9 cellular contexts compared by ENCODE assay signal in genomic region chr2:142974288-142975024, GRCh38.
A peak's percentile ranks its signal among the peaks of the same experiment; 100 is the strongest.
DNase-seq lines count a peak whose midpoint lies in the region; ATAC-seq, FAIRE-seq and TF ChIP-seq lines count a peak whose summit lies in the region.
"Had no signal": no experiment of that assay in that cellular context is flagged by ENCODE, and none has a peak within 500 bp of the region (broad histone marks: within the 10 kb centered on the region; RNA-seq: fewer than 3 reads in every experiment).

No MANE protein-coding gene starts in this region.

- H3K4me3 ChIP-seq in GM12878 (no peak overlapping the region), mesendoderm (ENCODE audit: low read length) (no peak overlapping the region)

- peak overlapping the region; percentile 80 for H3K18ac ChIP-seq in mesendoderm (ENCODE audit: low read length)

- H4K5ac ChIP-seq in mesendoderm (ENCODE audit: low read length) = no peak overlapping the region

- RAD21 ChIA-PET in GM12878 (lab: Charles Lee; ENCODE audit: unreplicated experiment) = interaction anchor here (0.9 to 2.5 kb wide), 5 partner anchors 59 to 291 kb away, joined by 4 to 10 read pairs (median 6); partner anchors contain the start of gene KYNU

- no peak for TF ChIP-seq EP300 in GM12878 (IDR thresholded peaks at IDR 0.05; ENCODE audit: borderline replicate concordance in 1 of 2, control insufficient read depth in 1 of 2, low read depth in 2 of 2, low read length in 2 of 2)

- no peak overlapping the region for H3K27ac ChIP-seq in GM12878 (ENCODE audit: control insufficient read depth, insufficient read depth)
- peak overlapping the region; percentile 94 for H3K27ac ChIP-seq in mesendoderm (ENCODE audit: low read depth, low read length)

- H2BK120ac ChIP-seq in mesendoderm (ENCODE audit: low read depth, low read length) = peak overlapping the region; percentile 83

- no peaks in the 10 kb centered on the region for H3K79me2 ChIP-seq in GM12878 (ENCODE audit: control insufficient read depth, insufficient read depth, low read length)
- H3K79me2 ChIP-seq in mesendoderm (ENCODE audit: control insufficient read depth, insufficient read depth, low read length) = no peaks in the 10 kb centered on the region

- H3K4me2 ChIP-seq in GM12878 (ENCODE audit: control insufficient read depth, insufficient read depth) = no peak overlapping the region
- no peak overlapping the region for H3K4me2 ChIP-seq in mesendoderm (ENCODE audit: low read length)

- no peak overlapping the region for H3K4ac ChIP-seq in mesendoderm (ENCODE audit: low read depth, low read length)

- no peaks in the 10 kb centered on the region; the same call in 1 of the 2 replicates for H3K9me3 Mint-ChIP-seq in HFFc6
- H3K9me3 Mint-ChIP-seq in immature natural killer cell = no peaks in the 10 kb centered on the region

- peaks cover 9% of the 10 kb centered on the region for H3K4me1 ChIP-seq in GM12878 (ENCODE audit: control insufficient read depth, insufficient read depth, low read length)
- H3K4me1 ChIP-seq in mesendoderm (ENCODE audit: control insufficient read depth, low read depth, low read length) = peaks cover 5% of the 10 kb centered on the region

- no peak overlapping the region for H4K8ac ChIP-seq in mesendoderm (ENCODE audit: low read depth, low read length)

- H3K79me1 ChIP-seq in mesendoderm (ENCODE audit: low read length) = no peaks in the 10 kb centered on the region

- H4K20me1 ChIP-seq in GM12878 (ENCODE audit: control insufficient read depth, insufficient read depth) = no peaks in the 10 kb centered on the region

- no peak overlapping the region for H2AK5ac ChIP-seq in mesendoderm (ENCODE audit: low read length)

- no peaks in the 10 kb centered on the region; the same call in 1 of the 2 replicates for H3K27me3 Mint-ChIP-seq in HFFc6 (ENCODE audit: insufficient read depth)
- peaks cover 0 to 2% (median 2%) of the 10 kb centered on the region in 3 donors for H3K27me3 Mint-ChIP-seq in immature natural killer cell (ENCODE audit: low read depth in 3 of 3)

- no peak overlapping the region; the same call in 1 of the 2 replicates for H2AFZ ChIP-seq in GM12878 (ENCODE audit: control insufficient read depth, low read depth, low read length)

- H3K9me3 ChIP-seq in GM12878 (replicated peaks; ENCODE audit: control insufficient read depth, insufficient read depth, low read length) = no peaks in the 10 kb centered on the region

- H2BK15ac ChIP-seq in mesendoderm (replicated peaks; ENCODE audit: low read depth) = peak overlapping the region; percentile 57

- intact Hi-C loops in GM12878 (cut with micrococcal nuclease; ENCODE audit: unreplicated experiment) = no loop called here

- H3K36me3 ChIP-seq in GM12878 (ENCODE audit: control insufficient read depth in 2 of 2, insufficient read depth in 2 of 2, low read length in 1 of 2) (peaks cover 0 to 1% of the 10 kb centered on the region in 2 experiments; a peak in 1 of 4 replicates), mesendoderm (ENCODE audit: control insufficient read depth, insufficient read depth, low read length) (no peaks in the 10 kb centered on the region)

- TF ChIP-seq POLR2A in GM12878 (IDR thresholded peaks at IDR 0.05; ENCODE audit: low read depth, low read length) = no peak

- FAIRE-seq in GM12878 (lab: Jason Lieb, UNC) = no peak
- FAIRE-seq: endometrium had no signal

- 69% methylated on average over 3 of the region's 3 CpGs for WGBS in GM12878 (ENCODE audit: insufficient coverage, insufficient replicate concordance, low lambda C conversion rate, missing lambda C conversion rate)
- WGBS in mesendoderm (ENCODE audit: extremely low coverage, insufficient coverage, low lambda C conversion rate) = no CpG with 5 or more reads among the region's 3 CpGs

- H3K56ac ChIP-seq in mesendoderm (ENCODE audit: low read length) = peak overlapping the region; percentile 69

- in situ Hi-C loops in GM12878 (cut with MboI) = loop anchor here (25.0 kb wide), 1 partner anchor 687 kb away; no protein-coding TSS in a partner anchor

- H3K4me1 Mint-ChIP-seq in HFFc6 (ENCODE audit: low read depth) = peaks cover 15% of the 10 kb centered on the region
- H3K4me1 Mint-ChIP-seq in immature natural killer cell = no peaks in the 10 kb centered on the region

- H3K9ac ChIP-seq in GM12878 (ENCODE audit: control insufficient read depth, insufficient read depth, low read length) = no peak overlapping the region
- peak overlapping the region; percentile 14 for H3K9ac ChIP-seq in mesendoderm (ENCODE audit: low read length)

- H3K23ac ChIP-seq in mesendoderm (ENCODE audit: low read length) = no peak overlapping the region

- POLR2A ChIA-PET in GM12878 (lab: Charles Lee) = interaction anchor here (1.1 kb wide), 1 partner anchor 22 kb away, joined by 3 read pairs; no protein-coding TSS in a partner anchor

- peak; percentile 71 for ATAC-seq in GM18511 (IDR thresholded peaks at IDR 0.05; ENCODE audit: unreplicated experiment)
- ATAC-seq in HG03196 (IDR thresholded peaks at IDR 0.05; ENCODE audit: unreplicated experiment) = peak; percentile 74
- peak; percentile 61 for ATAC-seq in GM12878
- ATAC-seq in HG02885 (IDR thresholded peaks at IDR 0.05; ENCODE audit: poor library complexity, unreplicated experiment) = no peak

- TF ChIP-seq RAD21 in GM12878 (IDR thresholded peaks at IDR 0.05; ENCODE audit: insufficient read depth, low read depth, low read length) = no peak

- H3K36me3 Mint-ChIP-seq in HFFc6 (ENCODE audit: low read depth) (no peaks in the 10 kb centered on the region), immature natural killer cell (no peaks in the 10 kb centered on the region)

- H3K27ac Mint-ChIP-seq in HFFc6 = no peak overlapping the region
- no peak overlapping the region for H3K27ac Mint-ChIP-seq in immature natural killer cell

- no TSS peak for BruUV-seq in GM12878 (replicated peaks; lab: Mats Ljungman, UMichigan)

- CTCF ChIA-PET in GM12878 (lab: Yijun Ruan, JAX) = interaction anchor here (1.0 to 10.0 kb wide), 9 partner anchors 17 to 292 kb away, joined by 3 to 124 read pairs (median 5); partner anchors contain the start of gene KYNU

- no peaks in the 10 kb centered on the region for H3K27me3 ChIP-seq in GM12878 (replicated peaks in 1 of 2; ENCODE audit: control insufficient read depth in 2 of 2, insufficient read depth in 2 of 2, low read length in 1 of 2)
- no peaks in the 10 kb centered on the region for H3K27me3 ChIP-seq in mesendoderm (ENCODE audit: insufficient read depth, low read length, poor library complexity)

- H3K4me3 Mint-ChIP-seq in HFFc6 = no peak overlapping the region
- no peak overlapping the region for H3K4me3 Mint-ChIP-seq in immature natural killer cell

- SMC1A ChIA-PET in GM12878 (lab: Charles Lee; ENCODE audit: uncharacterized antibody, unreplicated experiment) = interaction anchor here (0.7 to 7.9 kb wide), 21 partner anchors 8 to 291 kb away, joined by 3 to 47 read pairs (median 4); no protein-coding TSS in a partner anchor

- DNase-seq in GM12878 (ENCODE audit: low read depth, low spot score) (no peak), mesendoderm (peak; percentile 86), MV-4-11 (lab: John Stamatoyannopoulos, UW) (no peak), HFFc6 (no peak), immature natural killer cell (no peak)

- no peak for TF ChIP-seq CTCF in GM12878 (IDR thresholded peaks at IDR 0.05 in 2 of 3, conservative IDR thresholded peaks at IDR 0.05 in 1 of 3; ENCODE audit: control insufficient read depth in 2 of 3, extremely low read depth in 1 of 3, insufficient read depth in 1 of 3, low read depth in 3 of 3, low read length in 3 of 3)
- TF ChIP-seq CTCF in HFFc6 (IDR thresholded peaks at IDR 0.05) = no peak

- H2BK5ac ChIP-seq in mesendoderm (ENCODE audit: low read length) = peak overlapping the region; percentile 77

TF ChIP-seq in GM12878, 131 proteins besides CTCF, POLR2A, EP300 and RAD21:
- no peak for TF ChIP-seq CEBPB (IDR thresholded peaks at IDR 0.05; ENCODE audit: borderline replicate concordance in 1 of 2, low read depth in 2 of 2, low read length in 2 of 2)
- TF ChIP-seq IKZF2 (IDR thresholded peaks at IDR 0.05) = 0 out of 4 replicates have a peak, but pooled peaks of 1 of the 2 experiments have one; percentile 25
- peak; percentile 39; the same call in 1 of the 2 replicates for TF ChIP-seq IKZF1 (conservative IDR thresholded peaks at IDR 0.05)
- TF ChIP-seq POU2F2 (IDR thresholded peaks at IDR 0.05; ENCODE audit: borderline replicate concordance, low read depth, low read length) = no peak
- TF ChIP-seq, protein P1, sequence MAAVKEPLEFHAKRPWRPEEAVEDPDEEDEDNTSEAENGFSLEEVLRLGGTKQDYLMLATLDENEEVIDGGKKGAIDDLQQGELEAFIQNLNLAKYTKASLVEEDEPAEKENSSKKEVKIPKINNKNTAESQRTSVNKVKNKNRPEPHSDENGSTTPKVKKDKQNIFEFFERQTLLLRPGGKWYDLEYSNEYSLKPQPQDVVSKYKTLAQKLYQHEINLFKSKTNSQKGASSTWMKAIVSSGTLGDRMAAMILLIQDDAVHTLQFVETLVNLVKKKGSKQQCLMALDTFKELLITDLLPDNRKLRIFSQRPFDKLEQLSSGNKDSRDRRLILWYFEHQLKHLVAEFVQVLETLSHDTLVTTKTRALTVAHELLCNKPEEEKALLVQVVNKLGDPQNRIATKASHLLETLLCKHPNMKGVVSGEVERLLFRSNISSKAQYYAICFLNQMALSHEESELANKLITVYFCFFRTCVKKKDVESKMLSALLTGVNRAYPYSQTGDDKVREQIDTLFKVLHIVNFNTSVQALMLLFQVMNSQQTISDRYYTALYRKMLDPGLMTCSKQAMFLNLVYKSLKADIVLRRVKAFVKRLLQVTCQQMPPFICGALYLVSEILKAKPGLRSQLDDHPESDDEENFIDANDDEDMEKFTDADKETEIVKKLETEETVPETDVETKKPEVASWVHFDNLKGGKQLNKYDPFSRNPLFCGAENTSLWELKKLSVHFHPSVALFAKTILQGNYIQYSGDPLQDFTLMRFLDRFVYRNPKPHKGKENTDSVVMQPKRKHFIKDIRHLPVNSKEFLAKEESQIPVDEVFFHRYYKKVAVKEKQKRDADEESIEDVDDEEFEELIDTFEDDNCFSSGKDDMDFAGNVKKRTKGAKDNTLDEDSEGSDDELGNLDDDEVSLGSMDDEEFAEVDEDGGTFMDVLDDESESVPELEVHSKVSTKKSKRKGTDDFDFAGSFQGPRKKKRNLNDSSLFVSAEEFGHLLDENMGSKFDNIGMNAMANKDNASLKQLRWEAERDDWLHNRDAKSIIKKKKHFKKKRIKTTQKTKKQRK (IDR thresholded peaks at IDR 0.05; ENCODE audit: low read depth, low read length) = no peak
- TF ChIP-seq KAT2A (conservative IDR thresholded peaks at IDR 0.05; ENCODE audit: control insufficient read depth, low read depth, low read length) = no peak
